10 cellular contexts compared by ENCODE assay signal in the genomic region with DNA sequence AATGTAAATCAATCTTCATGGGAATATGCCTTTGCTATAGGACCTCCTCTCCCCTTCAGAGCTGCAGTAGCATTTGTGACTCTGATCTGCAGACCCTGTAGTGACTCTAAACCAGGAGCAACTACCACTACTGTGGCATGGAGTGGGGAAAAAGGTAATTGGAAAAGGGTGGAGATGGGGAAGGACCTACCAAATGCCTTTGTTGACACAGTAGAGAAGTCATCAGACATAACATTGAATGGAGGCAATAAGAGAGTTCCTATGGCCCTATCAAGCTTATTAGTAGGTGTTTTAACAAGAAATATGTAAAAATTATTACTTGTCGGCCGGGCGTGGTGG. TPM values are rescaled to one million over a fixed set of nuclear protein-coding genes. Genes with fewer than 3 reads are reported as not detected.
A peak's percentile ranks its signal among the peaks of the same experiment; 100 is the strongest.
DNase-seq lines count a peak whose midpoint lies in the region; ATAC-seq and TF ChIP-seq lines count a peak whose summit lies in the region.
"Had no signal": no experiment of that assay in that cellular context is flagged by ENCODE, and none has a peak within 500 bp of the region (broad histone marks: within the 10 kb centered on the region; RNA-seq: fewer than 3 reads in every experiment).

No MANE protein-coding gene starts in this region.

- no peak overlapping the region for H3K9ac ChIP-seq in muscle layer of colon (ENCODE audit: low read length)

- DNase-seq in heart left ventricle, result no peak
- DNase-seq in left ventricle myocardium superior, result no peak
- no peak for DNase-seq in type B pancreatic cell (ENCODE audit: extremely low spot score, unreplicated experiment)
- DNase-seq in stimulated activated CD4-positive, alpha-beta T cell treated with anti-CD3 and anti-CD28 coated beads, Interleukin-1b, Interleukin-23, amount 100 ng/mL, for 48 hours, result no peak
- DNase-seq: NCI-H1105 treated with DMSO at 0.1 percent for 48 hours had no signal

- H3K27ac ChIP-seq in heart left ventricle (peak overlapping the region; percentile 33 to 100 (median 98)), muscle layer of colon (ENCODE audit: low read depth, low read length) (peak overlapping the region; percentile 41)
- H3K27ac ChIP-seq: C4-2B had no signal

- peaks cover 0 to 3% (median 0%) of the 10 kb centered on the region in 9 donors for H3K36me3 ChIP-seq in heart left ventricle
- no peaks in the 10 kb centered on the region for H3K36me3 ChIP-seq in muscle layer of colon (ENCODE audit: insufficient read depth, low read length)

- TF ChIP-seq CTCF in heart left ventricle (IDR thresholded peaks at IDR 0.05) (no peak), brain (conservative IDR thresholded peaks at IDR 0.05) (no peak), type B pancreatic cell (conservative IDR thresholded peaks at IDR 0.05) (no peak)

- H3K4me3 ChIP-seq in heart left ventricle (peak overlapping the region in 6 of 12 donors; percentile 58 to 70 (median 65)), muscle layer of colon (ENCODE audit: low read depth in 1 of 2, low read length in 2 of 2) (no peak overlapping the region)

- H3K27ac Mint-ChIP-seq in brain (peak overlapping the region in 2 of 5 experiments; percentile 21 to 65), type B pancreatic cell (peak overlapping the region; percentile 64)
- H3K27ac Mint-ChIP-seq in stimulated activated memory B cell treated with anti-CD40 and anti-IgM and Interleukin-4, amounts not matched to agents 10 μg/mL and 1 μg/mL and 100 μg/mL, for 72 hours, result no peak overlapping the region

- H3K9me3 ChIP-seq in heart left ventricle, result no peaks in the 10 kb centered on the region
- H3K9me3 ChIP-seq in muscle layer of colon (ENCODE audit: low read length), result no peaks in the 10 kb centered on the region

- peaks cover 45% of the 10 kb centered on the region for H3K4me1 Mint-ChIP-seq in brain
- H3K4me1 Mint-ChIP-seq in type B pancreatic cell (ENCODE audit: unreplicated experiment), result peaks cover 31% of the 10 kb centered on the region
- H3K4me1 Mint-ChIP-seq in stimulated activated memory B cell treated with anti-CD40 and anti-IgM and Interleukin-4, amounts not matched to agents 10 μg/mL and 1 μg/mL and 100 μg/mL, for 72 hours, result peaks cover 47% of the 10 kb centered on the region

- TF ChIP-seq POLR2A in heart left ventricle (IDR thresholded peaks at IDR 0.05), result no peak

- no peaks in the 10 kb centered on the region for H3K36me3 Mint-ChIP-seq in brain
- peaks cover 4% of the 10 kb centered on the region for H3K36me3 Mint-ChIP-seq in type B pancreatic cell
- H3K36me3 Mint-ChIP-seq in stimulated activated memory B cell treated with anti-CD40 and anti-IgM and Interleukin-4, amounts not matched to agents 10 μg/mL and 1 μg/mL and 100 μg/mL, for 72 hours, result no peaks in the 10 kb centered on the region

- H3K27me3 ChIP-seq in heart left ventricle, result no peaks in the 10 kb centered on the region
- H3K27me3 ChIP-seq in muscle layer of colon (ENCODE audit: control insufficient read depth in 1 of 2, insufficient read depth in 2 of 2, low read length in 2 of 2), result no peaks in the 10 kb centered on the region

- H3K9me3 Mint-ChIP-seq in brain (peaks cover 0 to 27% (median 2%) of the 10 kb centered on the region in 5 experiments), type B pancreatic cell (no peaks in the 10 kb centered on the region)
- H3K9me3 Mint-ChIP-seq in stimulated activated memory B cell treated with anti-CD40 and anti-IgM and Interleukin-4, amounts not matched to agents 10 μg/mL and 1 μg/mL and 100 μg/mL, for 72 hours, result no peaks in the 10 kb centered on the region

- ATAC-seq in heart left ventricle (no peak), left ventricle myocardium superior (no peak), HG02981 (IDR thresholded peaks at IDR 0.05; ENCODE audit: unreplicated experiment) (no peak)
- no peak for ATAC-seq in stimulated activated memory B cell treated with anti-CD40 and anti-IgM and Interleukin-4, amounts not matched to agents 10 μg/mL and 1 μg/mL and 100 μg/mL, for 72 hours

- WGBS in heart left ventricle, 4 donors, result 90 to 99% (median 98%) methylated on average over 3 of the region's 3 CpGs

- peaks cover 16% of the 10 kb centered on the region for H3K27me3 Mint-ChIP-seq in brain
- no peaks in the 10 kb centered on the region for H3K27me3 Mint-ChIP-seq in type B pancreatic cell
- no peaks in the 10 kb centered on the region for H3K27me3 Mint-ChIP-seq in stimulated activated memory B cell treated with anti-CD40 and anti-IgM and Interleukin-4, amounts not matched to agents 10 μg/mL and 1 μg/mL and 100 μg/mL, for 72 hours

- H3K4me3 Mint-ChIP-seq in brain (peak overlapping the region in 4 of 5 experiments; percentile 18 to 67 (median 54)), type B pancreatic cell (peak overlapping the region; percentile 65)
- H3K4me3 Mint-ChIP-seq in stimulated activated memory B cell treated with anti-CD40 and anti-IgM and Interleukin-4, amounts not matched to agents 10 μg/mL and 1 μg/mL and 100 μg/mL, for 72 hours, result no peak overlapping the region

- peaks cover 0 to 64% (median 45%) of the 10 kb centered on the region in 12 donors for H3K4me1 ChIP-seq in heart left ventricle
- H3K4me1 ChIP-seq in muscle layer of colon (ENCODE audit: insufficient read depth, low read length), result peaks cover 35% of the 10 kb centered on the region

- intact Hi-C loops in heart left ventricle (cut with DNase I), result loop anchor here in 1 of 10 donors (5.0 kb wide), 1 partner anchor 88 kb away; no protein-coding TSS in a partner anchor
- intact Hi-C loops in left ventricle myocardium superior (cut with micrococcal nuclease), result no loop called here

RNA-seq across cellular contexts. Expression of a gene that starts 4.7 kb away (rescaled TPM):
- total RNA-seq in heart left ventricle (100 to 1,000 TPM; 169 to 412 (median 197) TPM), left ventricle myocardium superior (341 TPM), type B pancreatic cell (ENCODE audit: low replicate concordance) (45.7 and 54.7 TPM in 2 replicates)
- polyA plus RNA-seq in heart left ventricle (100 to 1,000 TPM; 157 to 179 TPM), brain (ENCODE audit: insufficient read depth, low read depth, low replicate concordance) (286 TPM)

RNA-seq across cellular contexts. Expression of a gene that starts 4.9 kb away (rescaled TPM):
- 1 to 10 TPM; 1.3 to 3.6 (median 1.8) TPM for total RNA-seq in heart left ventricle
- polyA plus RNA-seq in heart left ventricle, result 1 to 10 TPM in 1 of 2 donors, under 1 TPM in 1; 0.95 to 1.9 TPM
- total RNA-seq in left ventricle myocardium superior, result 2.0 TPM
- 7.6 TPM for polyA plus RNA-seq in brain (ENCODE audit: insufficient read depth, low read depth, low replicate concordance)
- 1.8 and 1.9 TPM in 2 replicates for total RNA-seq in type B pancreatic cell (ENCODE audit: low replicate concordance)

RNA-seq across cellular contexts. Expression of a gene that starts 7.5 kb away (rescaled TPM):
- total RNA-seq in heart left ventricle, result 100 to 1,000 TPM; 120 to 306 (median 146) TPM
- polyA plus RNA-seq in heart left ventricle, result 100 to 1,000 TPM in 1 of 2 donors, 10 to 100 TPM in 1; 35.2 to 149 TPM
- total RNA-seq in left ventricle myocardium superior, result 233 TPM
- 248 TPM for polyA plus RNA-seq in brain (ENCODE audit: insufficient read depth, low read depth, low replicate concordance)
- 132 and 252 TPM in 2 replicates for total RNA-seq in type B pancreatic cell (ENCODE audit: low replicate concordance)

RNA-seq across cellular contexts. Expression of a gene that starts 13.3 kb away (rescaled TPM):
- 10 to 100 TPM; 22.9 to 37.4 (median 25.9) TPM for total RNA-seq in heart left ventricle
- 10 to 100 TPM; 27.5 to 64.7 TPM for polyA plus RNA-seq in heart left ventricle
- total RNA-seq in left ventricle myocardium superior, result 20.1 TPM
- 166 TPM for polyA plus RNA-seq in brain (ENCODE audit: insufficient read depth, low read depth, low replicate concordance)
- total RNA-seq in type B pancreatic cell (ENCODE audit: low replicate concordance), result 57.9 and 74.5 TPM in 2 replicates

RNA-seq across cellular contexts. Expression of a gene that starts 24.5 kb away (rescaled TPM):
- total RNA-seq in heart left ventricle (10 to 100 TPM; 18.6 to 61.8 (median 26.1) TPM), left ventricle myocardium superior (22.5 TPM), type B pancreatic cell (ENCODE audit: low replicate concordance) (89.0 and 104 TPM in 2 replicates)
- polyA plus RNA-seq in heart left ventricle (10 to 100 TPM; 21.9 to 54.6 TPM), brain (ENCODE audit: insufficient read depth, low read depth, low replicate concordance) (82.5 TPM)
